Comparison of ENCODE assay signal across 14 cellular contexts in genomic region chr13:28321751-28322150, GRCh38.
DNase-seq lines count a peak whose midpoint lies in the region; ATAC-seq, FAIRE-seq and TF ChIP-seq lines count a peak whose summit lies in the region.
"Had no signal": no experiment of that assay in that cellular context is flagged by ENCODE, and none has a peak within 500 bp of the region (broad histone marks: within the 10 kb centered on the region; RNA-seq: fewer than 3 reads in every experiment).

No MANE protein-coding gene starts in this region.

- DNase-seq in IMR-90 (peak; percentile 17), endothelial cell of umbilical vein (ENCODE audit: low read depth, low spot score) (no peak), osteoblast (ENCODE audit: insufficient read length, low spot score, missing footprints) (peak; percentile 72), vagina (ENCODE audit: extremely low spot score in 2 of 2) (no peak)
- DNase-seq: ACHN; Calu3; CD4-positive, alpha-beta memory T cell; H9; NCI-H1417 treated with DMSO at 0.1 percent for 48 hours had no signal

- H4K5ac ChIP-seq in IMR-90 (ENCODE audit: low read depth, low read length), result no peak overlapping the region

- H3K79me2 ChIP-seq in endothelial cell of umbilical vein (ENCODE audit: control insufficient read depth, insufficient read depth, low read length) (no peaks in the 10 kb centered on the region), osteoblast (ENCODE audit: insufficient read depth, low read length) (no peaks in the 10 kb centered on the region)

- H3K27me3 ChIP-seq in BLaER1 treated with 17β-estradiol and CSF1 and Interleukin-3, amounts not matched to agents 10 nM and 100 nM, result no peaks in the 10 kb centered on the region
- peaks cover 5% of the 10 kb centered on the region; the same call in 1 of the 2 replicates for H3K27me3 ChIP-seq in IMR-90 (ENCODE audit: control insufficient read depth, insufficient read depth, low read length)
- no peaks in the 10 kb centered on the region for H3K27me3 ChIP-seq in endothelial cell of umbilical vein (ENCODE audit: control insufficient read depth in 2 of 2, insufficient read depth in 2 of 2, low read length in 2 of 2)
- no peaks in the 10 kb centered on the region for H3K27me3 ChIP-seq in osteoblast (ENCODE audit: insufficient read depth, low read length)
- no peaks in the 10 kb centered on the region for H3K27me3 ChIP-seq in vagina

- dilution Hi-C loops in IMR-90 (cut with HindIII; ENCODE audit: low sequenced_read_pairs, unreplicated experiment), result no loop called here
- dilution Hi-C loops in endothelial cell of umbilical vein (cut with MboI; ENCODE audit: extremely low pct_ligation_motif_present, low sequenced_read_pairs), result loop anchor here (25.0 kb wide), 1 partner anchor 166 kb away; the partner anchor contains the start of gene FLT1

- no TSS peak for BruUV-seq in IMR-90 (replicated peaks; lab: Mats Ljungman, UMichigan)
- BruUV-seq in endothelial cell of umbilical vein (replicated peaks; lab: Mats Ljungman, UMichigan), result no TSS peak

- WGBS in IMR-90 (ENCODE audit: extremely low coverage in 2 of 2, insufficient read length in 1 of 2), 2 experiments, result no CpG with 5 or more reads among the region's 2 CpGs

- H2AK9ac ChIP-seq in IMR-90 (replicated peaks; ENCODE audit: low read depth, low read length, poor library complexity), result no peak overlapping the region

- H4K8ac ChIP-seq in IMR-90 (ENCODE audit: low read depth in 2 of 2, low read length in 2 of 2), result no peak overlapping the region

- CTCF ChIA-PET in IMR-90 (lab: Yijun Ruan, JAX), result no interaction called here
- CTCF ChIA-PET in endothelial cell of umbilical vein (lab: Charles Lee), result interaction anchor here (0.6 to 1.9 kb wide), 3 partner anchors 70 to 495 kb away, joined by 3 to 5 read pairs (median 3); no protein-coding TSS in a partner anchor

- H3K9me3 ChIP-seq in BLaER1 treated with 17β-estradiol and CSF1 and Interleukin-3, amounts not matched to agents 10 nM and 100 nM (replicated peaks in 1 of 11), result no peaks in the 10 kb centered on the region
- no peaks in the 10 kb centered on the region for H3K9me3 ChIP-seq in IMR-90 (ENCODE audit: control insufficient read depth, insufficient read depth, low read length)
- no peaks in the 10 kb centered on the region for H3K9me3 ChIP-seq in endothelial cell of umbilical vein (replicated peaks; ENCODE audit: control insufficient read depth, insufficient read depth, low read length)
- no peaks in the 10 kb centered on the region for H3K9me3 ChIP-seq in osteoblast (ENCODE audit: low read depth, low read length)
- H3K9me3 ChIP-seq in vagina, result no peaks in the 10 kb centered on the region

- H3K36me3 ChIP-seq in BLaER1 treated with 17β-estradiol and CSF1 and Interleukin-3, amounts not matched to agents 10 nM and 100 nM, result peaks cover 6 to 30% (median 15%) of the 10 kb centered on the region in 11 experiments; a peak in 18 of 22 replicates
- H3K36me3 ChIP-seq in IMR-90 (ENCODE audit: control insufficient read depth, insufficient read depth, low read length), result no peaks in the 10 kb centered on the region
- peaks cover 2 to 4% of the 10 kb centered on the region in 2 experiments for H3K36me3 ChIP-seq in endothelial cell of umbilical vein (ENCODE audit: control insufficient read depth in 2 of 2, extremely low read depth in 1 of 2, insufficient read depth in 2 of 2, low read length in 2 of 2)
- no peaks in the 10 kb centered on the region for H3K36me3 ChIP-seq in osteoblast (ENCODE audit: insufficient read depth, low read length)
- H3K36me3 ChIP-seq in vagina, result no peaks in the 10 kb centered on the region

- ATAC-seq in IMR-90 (ENCODE audit: low read depth), result 0 out of 2 replicates have a peak, but pooled peaks have one; percentile 4
- no peak for ATAC-seq in HG02870 (IDR thresholded peaks at IDR 0.05; ENCODE audit: unreplicated experiment)
- ATAC-seq in HG03457 (IDR thresholded peaks at IDR 0.05; ENCODE audit: unreplicated experiment), result no peak
- ATAC-seq: K562, Panc1 had no signal

- peaks cover 0 to 6% (median 0%) of the 10 kb centered on the region in 11 experiments; a peak in 2 of 22 replicates for H4K20me1 ChIP-seq in BLaER1 treated with 17β-estradiol and CSF1 and Interleukin-3, amounts not matched to agents 10 nM and 100 nM
- H4K20me1 ChIP-seq in IMR-90 (ENCODE audit: insufficient read depth, low read length), result peaks cover 5% of the 10 kb centered on the region; the same call in 1 of the 2 replicates
- H4K20me1 ChIP-seq in endothelial cell of umbilical vein (replicated peaks; ENCODE audit: control insufficient read depth, extremely low read depth, insufficient read depth, low read length), result no peaks in the 10 kb centered on the region
- H4K20me1 ChIP-seq in osteoblast (ENCODE audit: insufficient read depth, low read length), result no peaks in the 10 kb centered on the region

- H3K4ac ChIP-seq in IMR-90 (ENCODE audit: low read depth, low read length), result no peak overlapping the region

- H3K18ac ChIP-seq in IMR-90 (ENCODE audit: low read depth, low read length), result no peak overlapping the region

- H3K4me1 ChIP-seq in BLaER1 treated with 17β-estradiol and CSF1 and Interleukin-3, amounts not matched to agents 10 nM and 100 nM, result peaks cover 15 to 77% (median 57%) of the 10 kb centered on the region in 10 experiments
- peaks cover 2% of the 10 kb centered on the region; the same call in 1 of the 2 replicates for H3K4me1 ChIP-seq in IMR-90 (ENCODE audit: control insufficient read depth, insufficient read depth, low read length)
- peaks cover 42% of the 10 kb centered on the region for H3K4me1 ChIP-seq in endothelial cell of umbilical vein (ENCODE audit: control insufficient read depth, extremely low read depth, insufficient read depth, low read length)
- H3K4me1 ChIP-seq in osteoblast (ENCODE audit: insufficient read depth, low read length), result peaks cover 25% of the 10 kb centered on the region
- H3K4me1 ChIP-seq in vagina, result peaks cover 14% of the 10 kb centered on the region

- no peak overlapping the region for H2AK5ac ChIP-seq in IMR-90 (ENCODE audit: low read depth, low read length)

- FAIRE-seq in endothelial cell of umbilical vein (lab: Jason Lieb, UNC), result no peak
- FAIRE-seq: K562 had no signal

- H2AFZ ChIP-seq in IMR-90 (replicated peaks; ENCODE audit: low read length, poor library complexity) (no peak overlapping the region), endothelial cell of umbilical vein (ENCODE audit: low read depth, low read length) (no peak overlapping the region), osteoblast (ENCODE audit: low read length) (no peak overlapping the region)

- H4K91ac ChIP-seq in IMR-90 (ENCODE audit: insufficient read depth, low read depth, low read length), result no peak overlapping the region

- no peak for TF ChIP-seq RAD21 in IMR-90 (IDR thresholded peaks at IDR 0.05; ENCODE audit: low read length)

- H3K4me3 ChIP-seq in BLaER1 treated with 17β-estradiol and CSF1 and Interleukin-3, amounts not matched to agents 10 nM and 100 nM, result no peak overlapping the region
- H3K4me3 ChIP-seq in IMR-90 (ENCODE audit: insufficient read depth, low read depth, low read length) (no peak overlapping the region), endothelial cell of umbilical vein (replicated peaks in 1 of 3; ENCODE audit: insufficient read depth in 1 of 3, low read depth in 1 of 3, low read length in 3 of 3) (no peak overlapping the region), osteoblast (ENCODE audit: insufficient read depth, low read length) (no peak overlapping the region), vagina (no peak overlapping the region)
- H3K4me3 ChIP-seq: K562 had no signal

- H2BK5ac ChIP-seq in IMR-90 (ENCODE audit: low read depth, low read length, poor library complexity, severe bottlenecking), result no peak overlapping the region

- intact Hi-C loops in IMR-90 (cut with micrococcal nuclease), result loop anchor here (2.0 to 5.0 kb wide), 4 partner anchors 156 to 337 kb away; partner anchors contain the start of genes FLT1, PAN3 and POMP
- intact Hi-C loops in endothelial cell of umbilical vein (cut with micrococcal nuclease), result no loop called here
- intact Hi-C loops in vagina (cut with DNase I), result no loop called here

- POLR2A ChIA-PET in IMR-90 (lab: Charles Lee; ENCODE audit: unreplicated experiment), result no interaction called here
- POLR2A ChIA-PET in endothelial cell of umbilical vein (lab: Charles Lee), result no interaction called here

- H2BK20ac ChIP-seq in IMR-90 (ENCODE audit: low read depth, low read length), result 0 out of 2 replicates have a peak overlapping the region, but pooled peaks have one; percentile 38

- H3K4me2 ChIP-seq in BLaER1 treated with 17β-estradiol and CSF1 and Interleukin-3, amounts not matched to agents 10 nM and 100 nM, result peak overlapping the region in 6 of 11 experiments; percentile 18 to 42 (median 30); a peak in 10 of 22 replicates
- H3K4me2 ChIP-seq in IMR-90 (ENCODE audit: low read depth, low read length) (no peak overlapping the region), endothelial cell of umbilical vein (ENCODE audit: insufficient read depth, low read length) (no peak overlapping the region), osteoblast (ENCODE audit: insufficient read depth, low read length) (no peak overlapping the region)

- H3K79me1 ChIP-seq in IMR-90 (ENCODE audit: low read depth in 1 of 2, low read length in 2 of 2), result no peaks in the 10 kb centered on the region

- no peaks in the 10 kb centered on the region; the same call in 1 of the 2 replicates for H3K9me1 ChIP-seq in IMR-90 (ENCODE audit: insufficient read depth, low read length)
- H3K9me1 ChIP-seq in endothelial cell of umbilical vein (replicated peaks; ENCODE audit: control insufficient read depth, extremely low read depth, insufficient read depth, low read length), result no peaks in the 10 kb centered on the region

- TF ChIP-seq POLR2A in IMR-90 (IDR thresholded peaks at IDR 0.05; ENCODE audit: low read depth, low read length), result no peak
- no peak for TF ChIP-seq POLR2A in endothelial cell of umbilical vein (IDR thresholded peaks at IDR 0.05; ENCODE audit: low read depth, low read length)
- TF ChIP-seq POLR2A in vagina (IDR thresholded peaks at IDR 0.05), result no peak

- H3K9ac ChIP-seq in BLaER1 treated with 17β-estradiol and CSF1 and Interleukin-3, amounts not matched to agents 10 nM and 100 nM, result no peak overlapping the region
- no peak overlapping the region for H3K9ac ChIP-seq in IMR-90 (ENCODE audit: low read depth, low read length)
- no peak overlapping the region for H3K9ac ChIP-seq in endothelial cell of umbilical vein (replicated peaks; ENCODE audit: extremely low read depth, insufficient read depth, low read length)

- H2BK15ac ChIP-seq in IMR-90 (ENCODE audit: low read depth, low read length), result 0 out of 3 replicates have a peak overlapping the region, but pooled peaks have one; percentile 38

- H3K27ac ChIP-seq in BLaER1 treated with 17β-estradiol and CSF1 and Interleukin-3, amounts not matched to agents 10 nM and 100 nM, result no peak overlapping the region
- no peak overlapping the region for H3K27ac ChIP-seq in IMR-90 (ENCODE audit: insufficient read depth, low read length)
- H3K27ac ChIP-seq in endothelial cell of umbilical vein (ENCODE audit: insufficient read depth, low read depth, low read length), result peak overlapping the region; percentile 86
- H3K27ac ChIP-seq in osteoblast (ENCODE audit: low read depth, low read length), result peak overlapping the region; percentile 18
- no peak overlapping the region for H3K27ac ChIP-seq in vagina

- TF ChIP-seq CTCF in IMR-90 (conservative IDR thresholded peaks at IDR 0.05; ENCODE audit: low read depth, low read length) (no peak), endothelial cell of umbilical vein (IDR thresholded peaks at IDR 0.05; ENCODE audit: extremely low read depth in 1 of 2, insufficient read depth in 1 of 2, low read depth in 1 of 2, low read length in 2 of 2) (no peak), osteoblast (IDR thresholded peaks at IDR 0.05; ENCODE audit: extremely low read depth, low read depth, low read length) (no peak), vagina (IDR thresholded peaks at IDR 0.05) (no peak)

- in situ Hi-C loops in IMR-90 (cut with MboI; ENCODE audit: low sequenced_read_pairs), result loop anchor here (5.0 to 10.0 kb wide), 2 partner anchors 321 to 473 kb away; no protein-coding TSS in a partner anchor

- peak overlapping the region; percentile 54; the same call in 1 of the 2 replicates for H2BK120ac ChIP-seq in IMR-90 (ENCODE audit: low read depth, low read length)

- no peak overlapping the region; the same call in 1 of the 2 replicates for H3K14ac ChIP-seq in IMR-90 (replicated peaks; ENCODE audit: low read depth, low read length)

- H3K23ac ChIP-seq in IMR-90 (ENCODE audit: low read depth, low read length), result no peak overlapping the region

- no peak overlapping the region for H3K56ac ChIP-seq in IMR-90 (ENCODE audit: extremely low read depth, insufficient read depth, low read length)

Comparison
In these comparisons a context has a peak if more than half of its experiments do, and no peak if none do; other contexts are left out.
1. H3K27ac ChIP-seq: peak in endothelial cell of umbilical vein (single experiment) and osteoblast (single experiment); none in BLaER1 treated with 17β-estradiol and CSF1 and Interleukin-3, amounts not matched to agents 10 nM and 100 nM (0 of 11), IMR-90 (single experiment) and vagina (single experiment).
2. H3K4me2 ChIP-seq: peak in BLaER1 treated with 17β-estradiol and CSF1 and Interleukin-3, amounts not matched to agents 10 nM and 100 nM (6 of 11); none in IMR-90 (single experiment), endothelial cell of umbilical vein (single experiment) and osteoblast (single experiment).
3. DNase-seq: peak in IMR-90 (single experiment) and osteoblast (single experiment); none in endothelial cell of umbilical vein (single experiment) and vagina (0 of 2).